Comparison of ENCODE assay signal across 11 cellular contexts in genomic region chr14:61514006-61514830, GRCh38.
DNase-seq lines count a peak whose midpoint lies in the region; ATAC-seq and TF ChIP-seq lines count a peak whose summit lies in the region.
"Had no signal": no experiment of that assay in that cellular context is flagged by ENCODE, and none has a peak within 500 bp of the region (broad histone marks: within the 10 kb centered on the region; RNA-seq: fewer than 3 reads in every experiment).

No MANE protein-coding gene starts in this region.

- POLR2A ChIA-PET in HCT116 (lab: Charles Lee) = interaction anchor here (1.4 kb wide), 1 partner anchor 74 kb away, joined by 3 read pairs; no protein-coding TSS in a partner anchor

- H3K4me3 Mint-ChIP-seq in CD14-positive monocyte = no peak overlapping the region

- H3K27me3 ChIP-seq in HCT116 (ENCODE audit: insufficient read depth, low read length) = no peaks in the 10 kb centered on the region
- H3K27me3 ChIP-seq in left lung = no peaks in the 10 kb centered on the region

- H3K79me2 ChIP-seq in HCT116 (ENCODE audit: insufficient read depth, low read length) = no peaks in the 10 kb centered on the region

- H3K27ac Mint-ChIP-seq in CD14-positive monocyte = peak overlapping the region in 4 of 7 donors; percentile 30 to 75 (median 48)

- H3K27me3 Mint-ChIP-seq in CD14-positive monocyte (ENCODE audit: low read depth in 3 of 3) = peaks cover 0 to 2% (median 0%) of the 10 kb centered on the region in 3 donors

- CTCF ChIA-PET in HCT116 (lab: Charles Lee) = no interaction called here

- peaks cover 30% of the 10 kb centered on the region for H3K4me1 Mint-ChIP-seq in CD14-positive monocyte

- peaks cover 37 to 62% of the 10 kb centered on the region in 2 experiments for H3K4me1 ChIP-seq in HCT116 (ENCODE audit: control insufficient read depth in 1 of 2, insufficient read depth in 2 of 2, low read length in 2 of 2)
- peaks cover 20 to 88% of the 10 kb centered on the region in 2 donors for H3K4me1 ChIP-seq in left lung

- H2AFZ ChIP-seq in HCT116 (ENCODE audit: low read depth, low read length, poor library complexity, severe bottlenecking) = no peak overlapping the region

- H4K20me1 ChIP-seq in HCT116 (ENCODE audit: insufficient read depth) = no peaks in the 10 kb centered on the region

- no peak overlapping the region for H3K9ac ChIP-seq in HCT116 (ENCODE audit: low read length)

- no peak overlapping the region for H3K4me3 ChIP-seq in HCT116 (replicated peaks in 1 of 2; ENCODE audit: low read depth in 1 of 2, low read length in 2 of 2)
- H3K4me3 ChIP-seq in astrocyte of the cerebellum (ENCODE audit: low read depth, low read length) = no peak overlapping the region
- H3K4me3 ChIP-seq in left lung = no peak overlapping the region

- ATAC-seq in HCT116 (peak; percentile 28; the same call in 1 of the 2 replicates), left lung (peak; percentile 3), GM18519 (IDR thresholded peaks at IDR 0.05; ENCODE audit: low FRiP score, unreplicated experiment) (no peak)
- ATAC-seq: left lobe of liver had no signal

- H3K9me2 ChIP-seq in HCT116 (ENCODE audit: insufficient read depth) = no peaks in the 10 kb centered on the region

- H3K9me3 Mint-ChIP-seq in CD14-positive monocyte = no peaks in the 10 kb centered on the region

- no peak for TF ChIP-seq RAD21 in HCT116 (IDR thresholded peaks at IDR 0.05; ENCODE audit: low read depth)

- TF ChIP-seq CTCF in CD14-positive monocyte (IDR thresholded peaks at IDR 0.05) (no peak), HCT116 (IDR thresholded peaks at IDR 0.05 in 2 of 3, conservative IDR thresholded peaks at IDR 0.05 in 1 of 3; ENCODE audit: borderline replicate concordance in 1 of 3, insufficient read depth in 1 of 3, low read depth in 2 of 3, low read length in 2 of 3) (no peak), astrocyte of the cerebellum (IDR thresholded peaks at IDR 0.05; ENCODE audit: low read depth, low read length, missing control alignments) (no peak), left lung (IDR thresholded peaks at IDR 0.05) (no peak)

- H3K36me3 Mint-ChIP-seq in CD14-positive monocyte = peaks cover 8 to 12% of the 10 kb centered on the region in 2 donors

- no peak for DNase-seq in CD14-positive monocyte (ENCODE audit: low spot score)
- DNase-seq in HCT116 (ENCODE audit: low read depth, low spot score) = no peak
- peak; percentile 49 for DNase-seq in astrocyte of the cerebellum (ENCODE audit: low read depth)
- no peak for DNase-seq in left lung
- no peak for DNase-seq in globus pallidus (ENCODE audit: low spot score)
- no peak for DNase-seq in dermis blood vessel endothelial cell
- DNase-seq in NCI-H2171 (lab: John Stamatoyannopoulos, UW) = no peak
- DNase-seq: NCI-H1930; NK-92 treated with Interleukin-12 subunit alpha and Interleukin-12 subunit beta, amount 100 ng/mL, for 24 hours had no signal

- H3K27ac ChIP-seq in HCT116 (ENCODE audit: low read depth, low read length) = peak overlapping the region; percentile 36
- H3K27ac ChIP-seq in left lung = peak overlapping the region in 1 of 2 donors; percentile 18

- H3K4me2 ChIP-seq in HCT116 (ENCODE audit: low read length) = no peak overlapping the region

- H3K9me3 ChIP-seq in HCT116 (ENCODE audit: control insufficient read depth in 1 of 2, insufficient read depth in 1 of 2, low read depth in 1 of 2, low read length in 2 of 2) (no peaks in the 10 kb centered on the region), left lung (no peaks in the 10 kb centered on the region)

- intact Hi-C loops in CD14-positive monocyte (cut with micrococcal nuclease) (no loop called here), HCT116 (cut with micrococcal nuclease) (no loop called here), left lung (cut with DNase I) (no loop called here)

- no TSS peak for BruUV-seq in HCT116 (replicated peaks; lab: Mats Ljungman, UMichigan)

- RAD21 ChIA-PET in HCT116 (lab: Charles Lee; ENCODE audit: low non-redundant PET in 1 of 2, low total read pairs in 2 of 2, uncharacterized antibody in 2 of 2, unreplicated experiment in 2 of 2) = no interaction called here

- no peaks in the 10 kb centered on the region for H3K36me3 ChIP-seq in HCT116 (ENCODE audit: control insufficient read depth in 1 of 2, insufficient read depth in 2 of 2, low read length in 2 of 2)
- H3K36me3 ChIP-seq in left lung = no peaks in the 10 kb centered on the region

- in situ Hi-C loops in astrocyte of the cerebellum (cut with HindIII; ENCODE audit: low sequenced_read_pairs) = no loop called here

- TF ChIP-seq POLR2A in HCT116 (IDR thresholded peaks at IDR 0.05; ENCODE audit: borderline replicate concordance, extremely low read depth, insufficient read depth, insufficient read length) = no peak

TF ChIP-seq in HCT116, 20 proteins besides CTCF, POLR2A, EP300 and RAD21:
- no peak for TF ChIP-seq SRF (IDR thresholded peaks at IDR 0.05; ENCODE audit: low read depth)
- TF ChIP-seq YY1 (IDR thresholded peaks at IDR 0.05; ENCODE audit: extremely low read depth, insufficient replicate concordance, low read depth, low read length) = no peak
- no peak for TF ChIP-seq SIN3A (IDR thresholded peaks at IDR 0.05; ENCODE audit: low read depth)
- TF ChIP-seq, protein P1, sequence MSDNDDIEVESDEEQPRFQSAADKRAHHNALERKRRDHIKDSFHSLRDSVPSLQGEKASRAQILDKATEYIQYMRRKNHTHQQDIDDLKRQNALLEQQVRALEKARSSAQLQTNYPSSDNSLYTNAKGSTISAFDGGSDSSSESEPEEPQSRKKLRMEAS (IDR thresholded peaks at IDR 0.05) = no peak
- TF ChIP-seq REST (IDR thresholded peaks at IDR 0.05; ENCODE audit: low read depth) = no peak
- TF ChIP-seq CBX3 (IDR thresholded peaks at IDR 0.05; ENCODE audit: low read depth) = no peak
- TF ChIP-seq, protein P2, sequence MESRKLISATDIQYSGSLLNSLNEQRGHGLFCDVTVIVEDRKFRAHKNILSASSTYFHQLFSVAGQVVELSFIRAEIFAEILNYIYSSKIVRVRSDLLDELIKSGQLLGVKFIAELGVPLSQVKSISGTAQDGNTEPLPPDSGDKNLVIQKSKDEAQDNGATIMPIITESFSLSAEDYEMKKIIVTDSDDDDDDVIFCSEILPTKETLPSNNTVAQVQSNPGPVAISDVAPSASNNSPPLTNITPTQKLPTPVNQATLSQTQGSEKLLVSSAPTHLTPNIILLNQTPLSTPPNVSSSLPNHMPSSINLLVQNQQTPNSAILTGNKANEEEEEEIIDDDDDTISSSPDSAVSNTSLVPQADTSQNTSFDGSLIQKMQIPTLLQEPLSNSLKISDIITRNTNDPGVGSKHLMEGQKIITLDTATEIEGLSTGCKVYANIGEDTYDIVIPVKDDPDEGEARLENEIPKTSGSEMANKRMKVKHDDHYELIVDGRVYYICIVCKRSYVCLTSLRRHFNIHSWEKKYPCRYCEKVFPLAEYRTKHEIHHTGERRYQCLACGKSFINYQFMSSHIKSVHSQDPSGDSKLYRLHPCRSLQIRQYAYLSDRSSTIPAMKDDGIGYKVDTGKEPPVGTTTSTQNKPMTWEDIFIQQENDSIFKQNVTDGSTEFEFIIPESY (IDR thresholded peaks at IDR 0.05; ENCODE audit: extremely low read depth, insufficient replicate concordance, low read length) = no peak
- no peak for TF ChIP-seq CEBPB (IDR thresholded peaks at IDR 0.05; ENCODE audit: low read depth)
